In the genomic region with DNA sequence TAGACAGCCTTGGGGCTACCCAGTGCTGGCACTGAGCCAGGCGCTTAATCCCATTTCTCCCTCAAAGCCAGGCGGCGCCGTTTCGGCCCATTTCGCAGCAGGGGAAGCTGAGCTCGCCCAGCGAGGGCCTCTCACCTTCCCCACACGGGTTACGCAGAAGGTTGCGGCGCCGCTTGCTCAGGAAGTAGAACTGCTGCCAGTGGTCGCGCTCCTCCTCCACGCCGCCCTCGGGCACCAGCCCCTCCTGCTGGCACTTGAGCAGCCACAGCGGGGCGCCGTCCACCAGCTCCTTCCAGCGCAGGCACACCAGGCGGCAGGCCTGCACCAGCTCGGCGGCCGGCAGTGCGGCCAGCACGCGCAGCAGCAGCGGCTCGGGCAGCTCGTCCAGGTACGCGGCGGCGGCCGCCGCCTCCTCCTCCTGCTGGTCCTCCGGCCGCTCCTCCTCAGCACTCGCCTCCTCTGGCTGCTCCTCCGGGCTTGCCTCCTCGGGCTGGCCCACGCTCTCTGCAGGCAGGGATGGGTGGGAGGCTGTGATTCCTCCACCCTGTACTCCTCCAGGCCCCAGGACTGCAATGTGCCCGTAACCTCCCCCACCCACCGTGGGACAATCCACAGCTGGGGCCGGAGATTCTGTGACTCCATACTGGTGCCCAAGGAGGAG, we compare ENCODE assay signal across 8 cellular contexts.
DNase-seq lines count a peak whose midpoint lies in the region; ATAC-seq lines count a peak whose summit lies in the region.

No MANE protein-coding gene starts in this region.

- ATAC-seq in GM19397 (IDR thresholded peaks at IDR 0.05; ENCODE audit: unreplicated experiment) (no peak), GM21360 (IDR thresholded peaks at IDR 0.05; ENCODE audit: unreplicated experiment) (no peak)

- H3K27me3 ChIP-seq in layer of hippocampus (ENCODE audit: control insufficient read depth, insufficient read depth, low read length) = no peaks in the 10 kb centered on the region

- DNase-seq in GF-D8 (lab: John Stamatoyannopoulos, UW) (peak; percentile 65), NCI-H146 treated with DMSO at 0.1 percent for 48 hours (lab: John Stamatoyannopoulos, UW; ENCODE audit: unreplicated experiment) (peak; percentile 18), cerebellar cortex (ENCODE audit: low spot score) (peak; percentile 60)
- DNase-seq in activated CD4-positive, alpha-beta T cell treated with anti-CD3 and anti-CD28 coated beads for 1 hour = peak; percentile 59
- peak; percentile 74 for DNase-seq in stimulated activated CD4-positive, alpha-beta T cell treated with anti-CD3 and anti-CD28 coated beads, Interleukin-4, amount 100 ng/mL, for 1 hour

- H3K27ac ChIP-seq in layer of hippocampus (ENCODE audit: low read depth, low read length) = peak overlapping the region; percentile 65

Comparison
In these comparisons a context has a peak if more than half of its experiments do, and no peak if none do; other contexts are left out.
1. DNase-seq: peak in every context shown above with its lines; median percentile 74 in stimulated activated CD4-positive, alpha-beta T cell treated with anti-CD3 and anti-CD28 coated beads, Interleukin-4, amount 100 ng/mL, for 1 hour; 65 in GF-D8; 60 in cerebellar cortex; 59 in activated CD4-positive, alpha-beta T cell treated with anti-CD3 and anti-CD28 coated beads for 1 hour; 18 in NCI-H146 treated with DMSO at 0.1 percent for 48 hours.